14 cellular contexts compared by ENCODE assay signal in genomic region chrX:24020280-24020876, GRCh38. TPM values are rescaled to one million over a fixed set of nuclear protein-coding genes. Genes with fewer than 3 reads are reported as not detected.
DNase-seq lines count a peak whose midpoint lies in the region; ATAC-seq and TF ChIP-seq lines count a peak whose summit lies in the region.
"Had no signal": no experiment of that assay in that cellular context is flagged by ENCODE, and none has a peak within 500 bp of the region (broad histone marks: within the 10 kb centered on the region; RNA-seq: fewer than 3 reads in every experiment).

No MANE protein-coding gene starts in this region.

- H3K9me3 Mint-ChIP-seq in T-cell: no peaks in the 10 kb centered on the region
- H3K9me3 Mint-ChIP-seq in effector memory CD8-positive, alpha-beta T cell: no peaks in the 10 kb centered on the region
- no peaks in the 10 kb centered on the region for H3K9me3 Mint-ChIP-seq in stimulated activated effector memory CD8-positive, alpha-beta T cell treated with anti-CD3 and anti-CD28 coated beads, Interleukin-12 subunit alpha, Interleukin-12 subunit beta, amount 100 ng/mL, for 72 hours

- TF ChIP-seq CTCF in cardiac muscle cell (IDR thresholded peaks at IDR 0.05; ENCODE audit: low read depth, low read length): no peak

- no peaks in the 10 kb centered on the region for H3K27me3 ChIP-seq in cardiac muscle cell
- H3K27me3 ChIP-seq: foreskin keratinocyte had no signal

- peak in 1 of 2 donors; percentile 15 for DNase-seq in cardiac muscle cell (ENCODE audit: low read depth in 1 of 2, low spot score in 1 of 2)
- DNase-seq in cardiac septum (ENCODE audit: low spot score): no peak
- DNase-seq in T-cell: no peak
- DNase-seq in effector memory CD8-positive, alpha-beta T cell: no peak
- no peak for DNase-seq in stimulated activated effector memory CD8-positive, alpha-beta T cell treated with anti-CD3 and anti-CD28 coated beads, Interleukin-12 subunit alpha, Interleukin-12 subunit beta, amount 100 ng/mL, for 72 hours (ENCODE audit: low spot score in 2 of 2)
- no peak for DNase-seq in DMS 273 (lab: John Stamatoyannopoulos, UW; ENCODE audit: unreplicated experiment)
- no peak for DNase-seq in occipital lobe (lab: John Stamatoyannopoulos, UW)
- DNase-seq: activated gamma-delta T cell treated with Interleukin-2 at 50 U/mL for 16 hours; dermis blood vessel endothelial cell; foreskin keratinocyte; MM.1S; stimulated activated CD4-positive, alpha-beta T cell treated with anti-CD3 and anti-CD28 coated beads, Interleukin-2, amount 100 ng/mL, for 48 hours; stimulated activated naive CD4-positive, alpha-beta T cell had no signal

- no peaks in the 10 kb centered on the region for H3K36me3 ChIP-seq in cardiac muscle cell

- H3K4me1 ChIP-seq in cardiac muscle cell (ENCODE audit: low read depth): peaks cover 20% of the 10 kb centered on the region
- H3K4me1 ChIP-seq: foreskin keratinocyte had no signal

- peak overlapping the region in 1 of 3 donors; percentile 1 for H3K4me3 Mint-ChIP-seq in T-cell
- peak overlapping the region in 1 of 2 donors; percentile 70 for H3K4me3 Mint-ChIP-seq in effector memory CD8-positive, alpha-beta T cell
- peak overlapping the region; percentile 47 for H3K4me3 Mint-ChIP-seq in stimulated activated effector memory CD8-positive, alpha-beta T cell treated with anti-CD3 and anti-CD28 coated beads, Interleukin-12 subunit alpha, Interleukin-12 subunit beta, amount 100 ng/mL, for 72 hours

- no peaks in the 10 kb centered on the region for H3K27me3 Mint-ChIP-seq in T-cell
- H3K27me3 Mint-ChIP-seq in effector memory CD8-positive, alpha-beta T cell: no peaks in the 10 kb centered on the region

- CTCF ChIA-PET in T-cell (lab: Charles Lee): interaction anchor here in 1 of 2 donors (0.5 kb wide), 1 partner anchor 33 kb away, joined by 3 read pairs; no protein-coding TSS in a partner anchor

- peak overlapping the region; percentile 40 for H3K27ac ChIP-seq in cardiac muscle cell
- H3K27ac ChIP-seq: foreskin keratinocyte had no signal

- intact Hi-C loops in cardiac septum (cut with DNase I): loop anchor here (10.0 kb wide), 1 partner anchor 236 kb away; the partner anchor contains the start of gene SAT1

- POLR2A ChIA-PET in T-cell (lab: Charles Lee): interaction anchor here in 1 of 2 donors (0.6 kb wide), 1 partner anchor 239 kb away, joined by 3 read pairs; no protein-coding TSS in a partner anchor

- peaks cover 28 to 42% (median 39%) of the 10 kb centered on the region in 3 donors for H3K4me1 Mint-ChIP-seq in T-cell
- peaks cover 16 to 28% of the 10 kb centered on the region in 2 donors for H3K4me1 Mint-ChIP-seq in effector memory CD8-positive, alpha-beta T cell (ENCODE audit: low read depth in 2 of 2)
- peaks cover 24% of the 10 kb centered on the region for H3K4me1 Mint-ChIP-seq in stimulated activated effector memory CD8-positive, alpha-beta T cell treated with anti-CD3 and anti-CD28 coated beads, Interleukin-12 subunit alpha, Interleukin-12 subunit beta, amount 100 ng/mL, for 72 hours

- H3K27ac Mint-ChIP-seq in T-cell: peak overlapping the region; percentile 44 to 63
- peak overlapping the region; percentile 29 to 79 for H3K27ac Mint-ChIP-seq in effector memory CD8-positive, alpha-beta T cell
- H3K27ac Mint-ChIP-seq in stimulated activated effector memory CD8-positive, alpha-beta T cell treated with anti-CD3 and anti-CD28 coated beads, Interleukin-12 subunit alpha, Interleukin-12 subunit beta, amount 100 ng/mL, for 72 hours: peak overlapping the region; percentile 67

- H3K36me3 Mint-ChIP-seq in T-cell: peaks cover 6% of the 10 kb centered on the region
- peaks cover 21% of the 10 kb centered on the region for H3K36me3 Mint-ChIP-seq in effector memory CD8-positive, alpha-beta T cell (ENCODE audit: insufficient read depth)
- peaks cover 42% of the 10 kb centered on the region for H3K36me3 Mint-ChIP-seq in stimulated activated effector memory CD8-positive, alpha-beta T cell treated with anti-CD3 and anti-CD28 coated beads, Interleukin-12 subunit alpha, Interleukin-12 subunit beta, amount 100 ng/mL, for 72 hours

- H3K9me3 ChIP-seq in cardiac muscle cell (ENCODE audit: low read depth): no peaks in the 10 kb centered on the region

- no peak overlapping the region for H3K4me3 ChIP-seq in cardiac muscle cell

- ATAC-seq in T-cell (replicated peaks in 1 of 4) (no peak), HG03439 (IDR thresholded peaks at IDR 0.05; ENCODE audit: unreplicated experiment) (no peak)
- no peak for ATAC-seq in effector memory CD8-positive, alpha-beta T cell (replicated peaks)
- no peak for ATAC-seq in stimulated activated effector memory CD8-positive, alpha-beta T cell treated with anti-CD3 and anti-CD28 coated beads, Interleukin-12 subunit alpha, Interleukin-12 subunit beta, amount 100 ng/mL, for 72 hours
- ATAC-seq: foreskin keratinocyte had no signal

RNA-seq across cellular contexts. Expression of gene KLHL15, which starts 6.6 kb away (rescaled TPM):
- total RNA-seq in cardiac muscle cell (9.9 and 15.8 TPM in 2 replicates), cardiac septum (5.1 TPM), T-cell (10 to 100 TPM in 2 of 5 donors, 1 to 10 TPM in 3; 7.1 to 21.1 (median 8.0) TPM), occipital lobe (40.4 TPM)
- 3.5 and 8.4 TPM in 2 replicates for polyA plus RNA-seq in cardiac muscle cell

RNA-seq across cellular contexts. Expression of gene EIF2S3, which starts 34.4 kb away (rescaled TPM):
- total RNA-seq in cardiac muscle cell (196 and 246 TPM in 2 replicates), cardiac septum (105 TPM), T-cell (100 to 1,000 TPM; 180 to 309 (median 196) TPM), occipital lobe (313 TPM)
- 76.4 and 108 TPM in 2 replicates for polyA plus RNA-seq in cardiac muscle cell
